8 cellular contexts compared by ENCODE assay signal in genomic region chr10:87861953-87862643, GRCh38. TPM values are rescaled to one million over a fixed set of nuclear protein-coding genes. Genes with fewer than 3 reads are reported as not detected.
DNase-seq lines count a peak whose midpoint lies in the region; ATAC-seq and TF ChIP-seq lines count a peak whose summit lies in the region.

No MANE protein-coding gene starts in this region.

- peaks cover 10% of the 10 kb centered on the region for H3K27me3 Mint-ChIP-seq in neural crest cell (ENCODE audit: low read depth)
- H3K27me3 Mint-ChIP-seq in stimulated activated naive CD8-positive, alpha-beta T cell treated with anti-CD3 and anti-CD28 coated beads, Interleukin-15, amount 100 ng/mL, for 72 hours = no peaks in the 10 kb centered on the region

- no peaks in the 10 kb centered on the region for H3K9me3 Mint-ChIP-seq in neural crest cell
- H3K9me3 Mint-ChIP-seq in stimulated activated naive CD8-positive, alpha-beta T cell treated with anti-CD3 and anti-CD28 coated beads, Interleukin-15, amount 100 ng/mL, for 72 hours = no peaks in the 10 kb centered on the region

- peak overlapping the region; percentile 99 for H3K27ac Mint-ChIP-seq in neural crest cell (ENCODE audit: unreplicated experiment)
- peak overlapping the region; percentile 92 to 96 for H3K27ac Mint-ChIP-seq in stimulated activated naive CD8-positive, alpha-beta T cell treated with anti-CD3 and anti-CD28 coated beads, Interleukin-15, amount 100 ng/mL, for 72 hours

- H3K4me1 Mint-ChIP-seq in neural crest cell = peaks cover 34% of the 10 kb centered on the region
- H3K4me1 Mint-ChIP-seq in stimulated activated naive CD8-positive, alpha-beta T cell treated with anti-CD3 and anti-CD28 coated beads, Interleukin-15, amount 100 ng/mL, for 72 hours = peaks cover 24% of the 10 kb centered on the region

- DNase-seq in DMS153 (lab: John Stamatoyannopoulos, UW) = peak; percentile 95
- DNase-seq in GM20000 (ENCODE audit: low spot score) = peak; percentile 92
- peak; percentile 53 to 96 (median 87) for DNase-seq in HUDEP-2 (lab: John Stamatoyannopoulos, UW; ENCODE audit: unreplicated experiment in 76 of 76)
- peak; percentile 97 for DNase-seq in SIG-M5 treated with dmso at 0.1 percent for 504 hours (lab: John Stamatoyannopoulos, UW; ENCODE audit: unreplicated experiment)
- peak; percentile 75 to 91 (median 88) for DNase-seq in activated naive CD4-positive, alpha-beta T cell (lab: John Stamatoyannopoulos, UW)
- peak; percentile 95 to 96 for DNase-seq in foreskin keratinocyte
- DNase-seq in neural crest cell (ENCODE audit: low read depth, low spot score) = peak; percentile 93
- peak; percentile 95 for DNase-seq in stimulated activated naive CD8-positive, alpha-beta T cell treated with anti-CD3 and anti-CD28 coated beads, Interleukin-15, amount 100 ng/mL, for 72 hours

- peak overlapping the region; percentile 91 for H3K27ac ChIP-seq in foreskin keratinocyte

- H3K36me3 Mint-ChIP-seq in neural crest cell (ENCODE audit: low read depth) = peaks cover 2% of the 10 kb centered on the region

- no peaks in the 10 kb centered on the region for H3K4me1 ChIP-seq in foreskin keratinocyte

- ATAC-seq in foreskin keratinocyte = peak; percentile 67
- peak; percentile 71 for ATAC-seq in stimulated activated naive CD8-positive, alpha-beta T cell treated with anti-CD3 and anti-CD28 coated beads, Interleukin-15, amount 100 ng/mL, for 72 hours

- no peaks in the 10 kb centered on the region for H3K27me3 ChIP-seq in foreskin keratinocyte

- peak overlapping the region; percentile 98 for H3K4me3 Mint-ChIP-seq in neural crest cell
- H3K4me3 Mint-ChIP-seq in stimulated activated naive CD8-positive, alpha-beta T cell treated with anti-CD3 and anti-CD28 coated beads, Interleukin-15, amount 100 ng/mL, for 72 hours = peak overlapping the region; percentile 97 to 98

- TF ChIP-seq CTCF in GM20000 (IDR thresholded peaks at IDR 0.05; ENCODE audit: extremely low read depth, missing control alignments) (no peak), foreskin keratinocyte (conservative IDR thresholded peaks at IDR 0.05) (no peak), neural crest cell (conservative IDR thresholded peaks at IDR 0.05) (no peak)

RNA-seq across cellular contexts. Expression of gene KLLN, which starts 1.2 kb away (rescaled TPM):
- total RNA-seq in foreskin keratinocyte (0.24 and 0.35 TPM in 2 replicates), neural crest cell (0.98 and 1.1 TPM in 2 replicates)
- polyA plus RNA-seq in foreskin keratinocyte = 0.11 and 0.16 TPM in 2 replicates

RNA-seq across cellular contexts. Expression of gene PTEN, which starts 1.3 kb away (rescaled TPM):
- 45.2 and 51.3 TPM in 2 replicates for total RNA-seq in foreskin keratinocyte
- polyA plus RNA-seq in foreskin keratinocyte = 15.8 and 17.2 TPM in 2 replicates
- total RNA-seq in neural crest cell = 52.5 and 59.8 TPM in 2 replicates

RNA-seq across cellular contexts. Expression of gene ATAD1, which starts 44.1 kb away (rescaled TPM):
- total RNA-seq in foreskin keratinocyte (29.1 and 30.2 TPM in 2 replicates), neural crest cell (43.6 and 47.5 TPM in 2 replicates)
- 11.1 and 13.1 TPM in 2 replicates for polyA plus RNA-seq in foreskin keratinocyte

Comparison
In these comparisons a context has a peak if more than half of its experiments do, and no peak if none do; other contexts are left out.
1. Peak in every context shown above with its lines: DNase-seq, ATAC-seq and H3K27ac ChIP-seq.